In genomic region chr5:141196363-141196762, GRCh38 we compare ENCODE assay signal across 28 cellular contexts. TPM values are rescaled to one million over a fixed set of nuclear protein-coding genes. Genes with fewer than 3 reads are reported as not detected.
"Had no signal": no experiment of that assay in that cellular context is flagged by ENCODE, and none has a peak within 500 bp of the region (broad histone marks: within the 10 kb centered on the region; RNA-seq: fewer than 3 reads in every experiment).

No MANE protein-coding gene starts in this region.

- H3K9me3 ChIP-seq: pancreas, prostate gland, testis had no signal

- H3K36me3 ChIP-seq: pancreas, prostate gland, right atrium auricular region, spleen, suprapubic skin, transverse colon, upper lobe of right lung, uterus had no signal

- H2AFZ ChIP-seq: neural progenitor cell had no signal

- H3K9ac ChIP-seq: neural progenitor cell had no signal

- DNase-seq: naive thymus-derived CD4-positive, alpha-beta T cell; natural killer cell; occipital lobe; pancreas; retina; spleen; stimulated activated CD4-positive, alpha-beta T cell treated with anti-CD3 and anti-CD28 coated beads, Interleukin-12 subunit alpha, Interleukin-12 subunit beta, amount 100 ng/mL, for 4 hours; stimulated activated CD4-positive, alpha-beta T cell treated with anti-CD3 and anti-CD28 coated beads, Interleukin-1b, Interleukin-23, amount 100 ng/mL, for 48 hours; stimulated activated CD4-positive, alpha-beta T cell treated with anti-CD3 and anti-CD28 coated beads, Interleukin-4, amount 100 ng/mL, for 1 hour; stimulated activated CD4-positive, alpha-beta T cell treated with anti-CD3 and anti-CD28 coated beads, Interleukin-4, amount 100 ng/mL, for 4 hours; stimulated activated CD8-positive, alpha-beta memory T cell treated with anti-CD3 and anti-CD28 coated beads, Interleukin-4, amount 100 ng/mL, for 48 hours; stimulated activated naive CD4-positive, alpha-beta T cell; stimulated activated naive CD8-positive, alpha-beta T cell treated with anti-CD3 and anti-CD28 coated beads, Interleukin-15, amount 100 ng/mL, for 72 hours; stimulated activated naive CD8-positive, alpha-beta T cell treated with anti-CD3 and anti-CD28 coated beads, Interleukin-15, Interleukin-2, amounts not matched to agents 100 U/mL and 50 U/mL, for 24 hours; substantia nigra; testis; tibial artery; transverse colon; upper lobe of right lung; uterus had no signal

- H3K27me3 ChIP-seq: right atrium auricular region, suprapubic skin, testis, tibial artery, transverse colon, upper lobe of right lung, uterus had no signal

- H3K4me3 ChIP-seq: neural progenitor cell, pancreas, prostate gland, right atrium auricular region, skin epidermis, smooth muscle cell, spleen, suprapubic skin, testis, tibial artery, transverse colon, upper lobe of right lung, uterus had no signal

- H3K4me1 ChIP-seq: neural progenitor cell, pancreas, prostate gland, right atrium auricular region, spleen, suprapubic skin, testis, tibial artery, transverse colon, upper lobe of right lung, uterus had no signal

- ATAC-seq: naive thymus-derived CD4-positive, alpha-beta T cell; natural killer cell; pancreas; sciatic nerve; stimulated activated memory B cell treated with anti-CD40 and anti-IgM and Interleukin-4, amounts not matched to agents 10 μg/mL and 1 μg/mL and 100 μg/mL, for 72 hours; stimulated activated naive CD8-positive, alpha-beta T cell treated with anti-CD3 and anti-CD28 coated beads, Interleukin-15, amount 100 ng/mL, for 72 hours; stimulated activated naive CD8-positive, alpha-beta T cell treated with anti-CD3 and anti-CD28 coated beads, Interleukin-15, Interleukin-2, amounts not matched to agents 100 U/mL and 50 U/mL, for 24 hours; upper lobe of right lung had no signal

- H3K4me2 ChIP-seq: neural progenitor cell, smooth muscle cell had no signal

- H3K27ac ChIP-seq: neural progenitor cell, pancreas, prostate gland, right atrium auricular region, skin epidermis, spleen, suprapubic skin, testis, tibial artery, transverse colon, upper lobe of right lung, uterus had no signal

RNA-seq across cellular contexts. Expression of gene PCDHB11, which starts 3.1 kb away (rescaled TPM):
- total RNA-seq: naive thymus-derived CD4-positive, alpha-beta T cell; natural killer cell had no signal
- polyA plus RNA-seq: naive thymus-derived CD4-positive, alpha-beta T cell had no signal

RNA-seq across cellular contexts. Expression of gene PCDHB10, which starts 4.2 kb away (rescaled TPM):
- polyA plus RNA-seq: naive thymus-derived CD4-positive, alpha-beta T cell had no signal

RNA-seq across cellular contexts. Expression of gene PCDHB9, which starts 9.4 kb away (rescaled TPM):
- polyA plus RNA-seq: naive thymus-derived CD4-positive, alpha-beta T cell had no signal

RNA-seq across cellular contexts. Expression of gene PCDHB12, which starts 12.2 kb away (rescaled TPM):
- total RNA-seq: naive thymus-derived CD4-positive, alpha-beta T cell; natural killer cell had no signal
- polyA plus RNA-seq: naive thymus-derived CD4-positive, alpha-beta T cell had no signal

RNA-seq across cellular contexts. Expression of gene PCDHB16, which starts 14.2 kb away (rescaled TPM):
- total RNA-seq: natural killer cell had no signal
- polyA plus RNA-seq: naive thymus-derived CD4-positive, alpha-beta T cell had no signal
